In the genomic region with DNA sequence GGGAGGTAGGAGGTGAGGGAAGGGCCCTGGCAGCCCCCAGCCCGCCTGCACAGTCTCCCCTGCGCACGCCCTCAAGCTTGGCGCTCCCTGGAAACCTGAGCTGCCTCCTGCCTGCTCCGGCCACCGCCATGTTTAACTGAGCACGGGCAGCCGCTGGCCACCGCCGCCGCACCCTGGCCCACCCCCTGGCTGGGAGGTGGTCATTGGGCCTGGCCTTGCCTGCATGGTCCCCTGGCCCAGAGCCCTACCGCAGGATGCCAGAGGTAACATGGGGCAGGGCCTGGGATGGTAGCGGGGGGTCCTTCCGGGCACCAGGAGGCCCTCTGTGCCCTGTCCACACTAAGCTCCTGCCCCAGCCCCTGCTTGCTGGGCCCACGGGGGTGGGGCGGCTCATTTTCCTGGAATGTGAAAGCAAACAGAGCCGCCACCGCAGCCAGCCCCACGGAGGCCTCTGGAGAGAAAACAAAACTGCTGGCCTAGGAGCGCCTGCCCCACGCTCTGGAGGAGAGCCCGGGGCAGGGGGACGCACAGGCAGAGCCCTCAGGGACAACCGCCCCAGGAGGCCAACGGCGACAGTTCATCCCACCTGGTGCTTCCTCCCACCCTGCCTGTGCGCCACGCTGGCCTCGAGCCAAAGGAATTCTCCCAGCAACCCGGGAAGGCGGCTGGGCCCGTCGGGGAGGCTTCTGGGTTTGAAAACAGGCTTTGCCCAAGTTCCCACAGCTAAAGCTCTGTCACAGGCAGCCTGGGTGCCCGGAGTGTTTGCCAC, we compare ENCODE assay signal across 1 cellular context.
TF ChIP-seq lines count a peak whose summit lies in the region.

No MANE protein-coding gene starts in this region.

TF ChIP-seq in HepG2, 621 proteins besides CTCF, POLR2A, EP300 and RAD21 (continued from another document and continues in another):
- TF ChIP-seq, protein P1, sequence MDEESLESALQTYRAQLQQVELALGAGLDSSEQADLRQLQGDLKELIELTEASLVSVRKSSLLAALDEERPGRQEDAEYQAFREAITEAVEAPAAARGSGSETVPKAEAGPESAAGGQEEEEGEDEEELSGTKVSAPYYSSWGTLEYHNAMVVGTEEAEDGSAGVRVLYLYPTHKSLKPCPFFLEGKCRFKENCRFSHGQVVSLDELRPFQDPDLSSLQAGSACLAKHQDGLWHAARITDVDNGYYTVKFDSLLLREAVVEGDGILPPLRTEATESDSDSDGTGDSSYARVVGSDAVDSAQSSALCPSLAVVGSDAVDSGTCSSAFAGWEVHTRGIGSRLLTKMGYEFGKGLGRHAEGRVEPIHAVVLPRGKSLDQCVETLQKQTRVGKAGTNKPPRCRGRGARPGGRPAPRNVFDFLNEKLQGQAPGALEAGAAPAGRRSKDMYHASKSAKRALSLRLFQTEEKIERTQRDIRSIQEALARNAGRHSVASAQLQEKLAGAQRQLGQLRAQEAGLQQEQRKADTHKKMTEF (CRISPR knock-in tag; IDR thresholded peaks at IDR 0.05): peak; percentile 89
- TF ChIP-seq ZNF589 (CRISPR knock-in tag; conservative IDR thresholded peaks at IDR 0.05): no peak
- TF ChIP-seq MEIS1 (CRISPR knock-in tag; IDR thresholded peaks at IDR 0.05; ENCODE audit: borderline replicate concordance): no peak; the same call in 1 of the 2 replicates
- TF ChIP-seq, protein P2, sequence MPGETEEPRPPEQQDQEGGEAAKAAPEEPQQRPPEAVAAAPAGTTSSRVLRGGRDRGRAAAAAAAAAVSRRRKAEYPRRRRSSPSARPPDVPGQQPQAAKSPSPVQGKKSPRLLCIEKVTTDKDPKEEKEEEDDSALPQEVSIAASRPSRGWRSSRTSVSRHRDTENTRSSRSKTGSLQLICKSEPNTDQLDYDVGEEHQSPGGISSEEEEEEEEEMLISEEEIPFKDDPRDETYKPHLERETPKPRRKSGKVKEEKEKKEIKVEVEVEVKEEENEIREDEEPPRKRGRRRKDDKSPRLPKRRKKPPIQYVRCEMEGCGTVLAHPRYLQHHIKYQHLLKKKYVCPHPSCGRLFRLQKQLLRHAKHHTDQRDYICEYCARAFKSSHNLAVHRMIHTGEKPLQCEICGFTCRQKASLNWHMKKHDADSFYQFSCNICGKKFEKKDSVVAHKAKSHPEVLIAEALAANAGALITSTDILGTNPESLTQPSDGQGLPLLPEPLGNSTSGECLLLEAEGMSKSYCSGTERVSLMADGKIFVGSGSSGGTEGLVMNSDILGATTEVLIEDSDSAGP (CRISPR knock-in tag; IDR thresholded peaks at IDR 0.05; ENCODE audit: borderline replicate concordance): peak; percentile 83
- TF ChIP-seq, protein P3, sequence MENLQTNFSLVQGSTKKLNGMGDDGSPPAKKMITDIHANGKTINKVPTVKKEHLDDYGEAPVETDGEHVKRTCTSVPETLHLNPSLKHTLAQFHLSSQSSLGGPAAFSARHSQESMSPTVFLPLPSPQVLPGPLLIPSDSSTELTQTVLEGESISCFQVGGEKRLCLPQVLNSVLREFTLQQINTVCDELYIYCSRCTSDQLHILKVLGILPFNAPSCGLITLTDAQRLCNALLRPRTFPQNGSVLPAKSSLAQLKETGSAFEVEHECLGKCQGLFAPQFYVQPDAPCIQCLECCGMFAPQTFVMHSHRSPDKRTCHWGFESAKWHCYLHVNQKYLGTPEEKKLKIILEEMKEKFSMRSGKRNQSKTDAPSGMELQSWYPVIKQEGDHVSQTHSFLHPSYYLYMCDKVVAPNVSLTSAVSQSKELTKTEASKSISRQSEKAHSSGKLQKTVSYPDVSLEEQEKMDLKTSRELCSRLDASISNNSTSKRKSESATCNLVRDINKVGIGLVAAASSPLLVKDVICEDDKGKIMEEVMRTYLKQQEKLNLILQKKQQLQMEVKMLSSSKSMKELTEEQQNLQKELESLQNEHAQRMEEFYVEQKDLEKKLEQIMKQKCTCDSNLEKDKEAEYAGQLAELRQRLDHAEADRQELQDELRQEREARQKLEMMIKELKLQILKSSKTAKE (CRISPR knock-in tag; IDR thresholded peaks at IDR 0.05; ENCODE audit: borderline replicate concordance): no peak
- TF ChIP-seq, protein P4, sequence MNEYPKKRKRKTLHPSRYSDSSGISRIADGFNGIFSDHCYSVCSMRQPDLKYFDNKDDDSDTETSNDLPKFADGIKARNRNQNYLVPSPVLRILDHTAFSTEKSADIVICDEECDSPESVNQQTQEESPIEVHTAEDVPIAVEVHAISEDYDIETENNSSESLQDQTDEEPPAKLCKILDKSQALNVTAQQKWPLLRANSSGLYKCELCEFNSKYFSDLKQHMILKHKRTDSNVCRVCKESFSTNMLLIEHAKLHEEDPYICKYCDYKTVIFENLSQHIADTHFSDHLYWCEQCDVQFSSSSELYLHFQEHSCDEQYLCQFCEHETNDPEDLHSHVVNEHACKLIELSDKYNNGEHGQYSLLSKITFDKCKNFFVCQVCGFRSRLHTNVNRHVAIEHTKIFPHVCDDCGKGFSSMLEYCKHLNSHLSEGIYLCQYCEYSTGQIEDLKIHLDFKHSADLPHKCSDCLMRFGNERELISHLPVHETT (CRISPR knock-in tag; conservative IDR thresholded peaks at IDR 0.05): peak; percentile 76; the same call in 1 of the 2 replicates
- no peak for TF ChIP-seq ZNF382 (CRISPR knock-in tag; IDR thresholded peaks at IDR 0.05; ENCODE audit: borderline replicate concordance)
- TF ChIP-seq IKZF1 (IDR thresholded peaks at IDR 0.05): no peak
- peak; percentile 81 for TF ChIP-seq ETV5 (CRISPR knock-in tag; IDR thresholded peaks at IDR 0.05; ENCODE audit: borderline replicate concordance)
- peak; percentile 81 for TF ChIP-seq DR1 (CRISPR knock-in tag; IDR thresholded peaks at IDR 0.05)
- 0 out of 2 replicates have a peak, but pooled peaks have one; percentile 23 for TF ChIP-seq ZSCAN25 (CRISPR knock-in tag; IDR thresholded peaks at IDR 0.05)
- peak; percentile 50; the same call in 1 of the 2 replicates for TF ChIP-seq FOSL2 (CRISPR knock-in tag; IDR thresholded peaks at IDR 0.05)
- no peak for TF ChIP-seq NFE2 (CRISPR knock-in tag; IDR thresholded peaks at IDR 0.05)
- TF ChIP-seq POGZ (CRISPR knock-in tag; IDR thresholded peaks at IDR 0.05): 0 out of 2 replicates have a peak, but pooled peaks have one; percentile 59
- TF ChIP-seq, protein P5, sequence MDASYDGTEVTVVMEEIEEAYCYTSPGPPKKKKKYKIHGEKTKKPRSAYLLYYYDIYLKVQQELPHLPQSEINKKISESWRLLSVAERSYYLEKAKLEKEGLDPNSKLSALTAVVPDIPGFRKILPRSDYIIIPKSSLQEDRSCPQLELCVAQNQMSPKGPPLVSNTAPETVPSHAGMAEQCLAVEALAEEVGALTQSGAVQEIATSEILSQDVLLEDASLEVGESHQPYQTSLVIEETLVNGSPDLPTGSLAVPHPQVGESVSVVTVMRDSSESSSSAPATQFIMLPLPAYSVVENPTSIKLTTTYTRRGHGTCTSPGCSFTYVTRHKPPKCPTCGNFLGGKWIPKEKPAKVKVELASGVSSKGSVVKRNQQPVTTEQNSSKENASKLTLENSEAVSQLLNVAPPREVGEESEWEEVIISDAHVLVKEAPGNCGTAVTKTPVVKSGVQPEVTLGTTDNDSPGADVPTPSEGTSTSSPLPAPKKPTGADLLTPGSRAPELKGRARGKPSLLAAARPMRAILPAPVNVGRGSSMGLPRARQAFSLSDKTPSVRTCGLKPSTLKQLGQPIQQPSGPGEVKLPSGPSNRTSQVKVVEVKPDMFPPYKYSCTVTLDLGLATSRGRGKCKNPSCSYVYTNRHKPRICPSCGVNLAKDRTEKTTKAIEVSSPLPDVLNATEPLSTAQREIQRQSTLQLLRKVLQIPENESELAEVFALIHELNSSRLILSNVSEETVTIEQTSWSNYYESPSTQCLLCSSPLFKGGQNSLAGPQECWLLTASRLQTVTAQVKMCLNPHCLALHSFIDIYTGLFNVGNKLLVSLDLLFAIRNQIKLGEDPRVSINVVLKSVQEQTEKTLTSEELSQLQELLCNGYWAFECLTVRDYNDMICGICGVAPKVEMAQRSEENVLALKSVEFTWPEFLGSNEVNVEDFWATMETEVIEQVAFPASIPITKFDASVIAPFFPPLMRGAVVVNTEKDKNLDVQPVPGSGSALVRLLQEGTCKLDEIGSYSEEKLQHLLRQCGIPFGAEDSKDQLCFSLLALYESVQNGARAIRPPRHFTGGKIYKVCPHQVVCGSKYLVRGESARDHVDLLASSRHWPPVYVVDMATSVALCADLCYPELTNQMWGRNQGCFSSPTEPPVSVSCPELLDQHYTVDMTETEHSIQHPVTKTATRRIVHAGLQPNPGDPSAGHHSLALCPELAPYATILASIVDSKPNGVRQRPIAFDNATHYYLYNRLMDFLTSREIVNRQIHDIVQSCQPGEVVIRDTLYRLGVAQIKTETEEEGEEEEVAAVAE (CRISPR knock-in tag; IDR thresholded peaks at IDR 0.05; ENCODE audit: borderline replicate concordance): no peak; the same call in 1 of the 2 replicates
- no peak; the same call in 1 of the 2 replicates for TF ChIP-seq MEF2D (CRISPR knock-in tag; IDR thresholded peaks at IDR 0.05)
- TF ChIP-seq, protein P6, sequence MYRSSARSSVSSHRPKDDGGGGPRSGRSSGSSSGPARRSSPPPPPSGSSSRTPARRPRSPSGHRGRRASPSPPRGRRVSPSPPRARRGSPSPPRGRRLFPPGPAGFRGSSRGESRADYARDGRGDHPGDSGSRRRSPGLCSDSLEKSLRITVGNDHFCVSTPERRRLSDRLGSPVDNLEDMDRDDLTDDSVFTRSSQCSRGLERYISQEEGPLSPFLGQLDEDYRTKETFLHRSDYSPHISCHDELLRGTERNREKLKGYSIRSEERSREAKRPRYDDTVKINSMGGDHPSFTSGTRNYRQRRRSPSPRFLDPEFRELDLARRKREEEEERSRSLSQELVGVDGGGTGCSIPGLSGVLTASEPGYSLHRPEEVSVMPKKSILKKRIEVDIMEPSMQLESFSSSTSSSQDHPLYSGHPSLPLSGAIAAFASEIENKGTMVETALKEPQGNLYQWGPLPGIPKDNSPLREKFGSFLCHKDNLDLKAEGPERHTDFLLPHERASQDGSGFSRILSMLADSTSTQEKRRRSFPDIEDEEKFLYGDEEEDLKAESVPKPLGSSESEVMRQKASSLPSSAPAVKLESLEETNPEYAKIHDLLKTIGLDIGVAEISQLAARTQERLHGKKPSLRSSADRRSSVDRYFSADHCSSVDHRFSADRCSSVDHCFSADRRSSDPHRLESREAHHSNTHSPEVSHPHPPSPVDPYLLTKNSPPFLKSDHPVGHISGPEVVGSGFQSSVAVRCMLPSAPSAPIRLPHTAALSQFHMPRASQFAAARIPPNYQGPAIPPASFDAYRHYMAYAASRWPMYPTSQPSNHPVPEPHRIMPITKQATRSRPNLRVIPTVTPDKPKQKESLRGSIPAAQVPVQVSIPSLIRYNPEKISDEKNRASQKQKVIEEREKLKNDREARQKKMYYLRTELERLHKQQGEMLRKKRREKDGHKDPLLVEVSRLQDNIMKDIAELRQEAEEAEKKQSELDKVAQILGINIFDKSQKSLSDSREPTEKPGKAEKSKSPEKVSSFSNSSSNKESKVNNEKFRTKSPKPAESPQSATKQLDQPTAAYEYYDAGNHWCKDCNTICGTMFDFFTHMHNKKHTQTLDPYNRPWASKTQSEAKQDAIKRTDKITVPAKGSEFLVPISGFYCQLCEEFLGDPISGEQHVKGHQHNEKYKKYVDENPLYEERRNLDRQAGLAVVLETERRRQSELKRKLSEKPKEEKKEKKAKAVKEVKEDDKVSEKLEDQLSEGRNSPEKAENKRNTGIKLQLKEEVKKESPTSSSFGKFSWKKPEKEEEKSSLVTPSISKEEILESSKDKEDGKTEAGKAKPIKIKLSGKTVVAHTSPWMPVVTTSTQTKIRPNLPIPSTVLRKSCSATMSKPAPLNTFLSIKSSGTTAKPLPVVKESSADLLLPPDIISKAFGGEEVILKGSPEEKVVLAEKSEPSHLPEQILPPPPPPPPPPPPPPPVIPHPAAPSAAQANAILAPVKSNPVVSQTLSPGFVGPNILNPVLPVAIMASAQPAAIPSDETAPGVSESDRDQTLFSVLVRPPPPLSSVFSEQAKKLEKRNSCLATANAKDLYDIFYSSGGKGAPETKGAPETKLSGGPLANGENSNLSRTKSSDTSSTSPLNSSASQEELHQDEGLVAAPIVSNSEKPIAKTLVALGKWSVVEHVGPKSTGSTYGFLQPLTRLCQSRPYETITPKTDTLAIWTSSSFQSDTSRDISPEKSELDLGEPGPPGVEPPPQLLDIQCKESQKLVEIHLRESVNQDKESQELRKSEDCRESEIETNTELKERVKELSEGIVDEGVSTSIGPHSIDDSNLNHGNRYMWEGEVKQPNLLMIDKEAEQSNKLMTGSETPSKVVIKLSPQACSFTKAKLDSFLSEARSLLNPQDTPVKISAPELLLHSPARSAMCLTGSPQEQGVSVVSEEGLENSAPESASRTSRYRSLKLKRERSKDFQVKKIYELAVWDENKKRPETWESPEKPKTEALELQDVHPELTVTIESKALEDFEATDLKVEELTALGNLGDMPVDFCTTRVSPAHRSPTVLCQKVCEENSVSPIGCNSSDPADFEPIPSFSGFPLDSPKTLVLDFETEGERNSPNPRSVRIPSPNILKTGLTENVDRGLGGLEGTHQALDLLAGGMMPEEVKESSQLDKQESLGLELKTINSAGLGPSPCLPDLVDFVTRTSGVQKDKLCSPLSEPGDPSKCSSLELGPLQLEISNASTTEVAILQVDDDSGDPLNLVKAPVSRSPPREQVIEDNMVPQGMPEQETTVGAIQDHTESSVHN (CRISPR knock-in tag; IDR thresholded peaks at IDR 0.05): no peak
- TF ChIP-seq SOX13 (IDR thresholded peaks at IDR 0.05): 0 out of 2 replicates have a peak, but pooled peaks have one; percentile 38
- peak in 1 of 2 experiments; percentile 81; a peak in 2 of 4 replicates for TF ChIP-seq SOX13 (CRISPR knock-in tag; conservative IDR thresholded peaks at IDR 0.05 in 1 of 2, IDR thresholded peaks at IDR 0.05 in 1 of 2)
- peak; percentile 37; the same call in 1 of the 2 replicates for TF ChIP-seq ZMYM4 (CRISPR knock-in tag; IDR thresholded peaks at IDR 0.05)
- TF ChIP-seq ARNT2 (CRISPR knock-in tag; IDR thresholded peaks at IDR 0.05; ENCODE audit: low read depth): peak; percentile 88
- TF ChIP-seq DMAP1 (CRISPR knock-in tag; IDR thresholded peaks at IDR 0.05): peak; percentile 91
- TF ChIP-seq BCL6 (CRISPR knock-in tag; IDR thresholded peaks at IDR 0.05): peak; percentile 89
- TF ChIP-seq, protein P7, sequence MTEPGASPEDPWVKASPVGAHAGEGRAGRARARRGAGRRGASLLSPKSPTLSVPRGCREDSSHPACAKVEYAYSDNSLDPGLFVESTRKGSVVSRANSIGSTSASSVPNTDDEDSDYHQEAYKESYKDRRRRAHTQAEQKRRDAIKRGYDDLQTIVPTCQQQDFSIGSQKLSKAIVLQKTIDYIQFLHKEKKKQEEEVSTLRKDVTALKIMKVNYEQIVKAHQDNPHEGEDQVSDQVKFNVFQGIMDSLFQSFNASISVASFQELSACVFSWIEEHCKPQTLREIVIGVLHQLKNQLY (CRISPR knock-in tag; IDR thresholded peaks at IDR 0.05): peak; percentile 61; the same call in 1 of the 2 replicates
- no peak for TF ChIP-seq ZNF24 (IDR thresholded peaks at IDR 0.05)
- TF ChIP-seq ZNF570 (CRISPR knock-in tag; IDR thresholded peaks at IDR 0.05; ENCODE audit: borderline replicate concordance): no peak
- 0 out of 2 replicates have a peak, but pooled peaks have one; percentile 80 for TF ChIP-seq ZSCAN9 (CRISPR knock-in tag; IDR thresholded peaks at IDR 0.05; ENCODE audit: borderline replicate concordance)
- TF ChIP-seq ZNF33A (CRISPR knock-in tag; IDR thresholded peaks at IDR 0.05; ENCODE audit: borderline replicate concordance): no peak
- peak; percentile 80 for TF ChIP-seq HMG20B (CRISPR knock-in tag; conservative IDR thresholded peaks at IDR 0.05)
- peak; percentile 100 for TF ChIP-seq HNRNPL (IDR thresholded peaks at IDR 0.05; ENCODE audit: low read depth, low read length)
- no peak for TF ChIP-seq POLR2AphosphoS2 (IDR thresholded peaks at IDR 0.05; ENCODE audit: low read depth, low read length)
- peak; percentile 73; the same call in 1 of the 2 replicates for TF ChIP-seq FOXK1 (CRISPR knock-in tag; IDR thresholded peaks at IDR 0.05; ENCODE audit: borderline replicate concordance, low read depth)
- no peak for TF ChIP-seq MATR3 (CRISPR knock-in tag; IDR thresholded peaks at IDR 0.05)
- TF ChIP-seq ZSCAN12 (CRISPR knock-in tag; IDR thresholded peaks at IDR 0.05): no peak
- TF ChIP-seq ZNF3 (CRISPR knock-in tag; IDR thresholded peaks at IDR 0.05): no peak; the same call in 1 of the 2 replicates
